Comparison of ENCODE assay signal across 1 cellular context in the genomic region with DNA sequence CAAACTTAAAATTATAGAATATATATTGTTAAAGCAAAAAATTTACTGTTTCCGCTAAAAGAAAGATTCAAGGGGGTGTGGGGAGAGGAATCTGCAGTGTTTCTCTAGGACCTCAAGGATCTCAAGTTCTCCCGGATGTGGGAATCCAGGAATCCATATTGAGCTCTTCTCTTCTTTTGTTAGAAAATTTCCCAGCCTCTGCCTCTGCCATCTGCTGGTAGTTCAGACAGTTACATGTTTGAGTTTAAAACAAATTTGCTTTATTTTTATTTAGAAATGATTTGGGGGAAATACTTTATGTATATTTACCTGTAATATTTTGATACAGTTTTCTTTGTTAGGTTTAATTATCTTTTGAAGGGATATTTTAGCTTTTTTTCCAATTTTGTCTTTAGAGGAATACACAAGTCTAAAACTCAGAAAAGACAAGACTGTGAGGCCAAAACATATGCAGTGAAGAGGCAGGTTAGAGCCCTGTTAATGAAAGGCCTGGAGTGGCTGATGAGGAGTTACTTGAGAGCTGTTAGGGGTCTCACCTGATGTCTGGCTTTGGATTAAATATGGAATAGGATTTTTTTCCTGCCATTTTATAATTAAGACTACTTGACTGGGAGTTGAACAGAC.
TF ChIP-seq lines count a peak whose summit lies in the region.

No MANE protein-coding gene starts in this region.

TF ChIP-seq in GM12878, 131 proteins besides CTCF, POLR2A, EP300 and RAD21:
- peak; percentile 57; the same call in 1 of the 2 replicates for TF ChIP-seq SMC3 (IDR thresholded peaks at IDR 0.05; ENCODE audit: borderline replicate concordance, low read length)
- TF ChIP-seq SREBF2 (IDR thresholded peaks at IDR 0.05; ENCODE audit: low read length) = no peak
